In genomic region chr19:44141191-44142013, GRCh38 we compare ENCODE assay signal across 7 cellular contexts.
DNase-seq lines count a peak whose midpoint lies in the region; ATAC-seq lines count a peak whose summit lies in the region.

ZNF234 (plus strand) TSS chr19:44141554; CDS start chr19:44144633, 3,079 bp downstream.

- no peaks in the 10 kb centered on the region for H3K9me3 ChIP-seq in effector memory CD4-positive, alpha-beta T cell (ENCODE audit: control insufficient read depth, low read length)

- peak; percentile 88 for DNase-seq in NCI-H82 (lab: John Stamatoyannopoulos, UW)
- peak; percentile 42 to 63 for DNase-seq in activated CD8-positive, alpha-beta memory T cell treated with anti-CD3 and anti-CD28 coated beads for 4 hours (ENCODE audit: low read depth in 2 of 2)
- DNase-seq in effector memory CD4-positive, alpha-beta T cell, result peak; percentile 42 to 55 (median 52)
- DNase-seq in medulla oblongata (ENCODE audit: extremely low spot score), result peak; percentile 96
- peak; percentile 52 to 66 (median 53) for DNase-seq in stimulated activated CD4-positive, alpha-beta T cell treated with anti-CD3 and anti-CD28 coated beads, TNF-alpha, amount 100 ng/mL, for 24 hours (ENCODE audit: low read depth in 3 of 3)

- H3K36me3 ChIP-seq in effector memory CD4-positive, alpha-beta T cell (ENCODE audit: control insufficient read depth, insufficient read depth, low read length), result peaks cover 11% of the 10 kb centered on the region

- H3K4me1 ChIP-seq in effector memory CD4-positive, alpha-beta T cell (ENCODE audit: control insufficient read depth, insufficient read depth, low read length, poor library complexity, severe bottlenecking), result peaks cover 8% of the 10 kb centered on the region

- H3K4me3 ChIP-seq in effector memory CD4-positive, alpha-beta T cell (ENCODE audit: insufficient read depth, low read depth, low read length, poor library complexity, severe bottlenecking), result peak within 1 kb of the TSS; percentile 96

- H3K27me3 ChIP-seq in effector memory CD4-positive, alpha-beta T cell (replicated peaks; ENCODE audit: control insufficient read depth, insufficient read depth, low read length, poor library complexity, severe bottlenecking), result no peaks in the 10 kb centered on the region

- ATAC-seq in GM18502 (IDR thresholded peaks at IDR 0.05; ENCODE audit: poor library complexity, unreplicated experiment), result peak; percentile 85
- peak; percentile 74 for ATAC-seq in HG03108 (IDR thresholded peaks at IDR 0.05; ENCODE audit: unreplicated experiment)

- H3K27ac ChIP-seq in effector memory CD4-positive, alpha-beta T cell (ENCODE audit: insufficient read depth, low read length, poor library complexity, severe bottlenecking), result no peak within 1 kb of the TSS
